Comparison of ENCODE assay signal across 8 cellular contexts in genomic region chr17:2401426-2402221, GRCh38. TPM values are rescaled to one million over a fixed set of nuclear protein-coding genes. Genes with fewer than 3 reads are reported as not detected.
A peak's percentile ranks its signal among the peaks of the same experiment; 100 is the strongest.
DNase-seq lines count a peak whose midpoint lies in the region; ATAC-seq and TF ChIP-seq lines count a peak whose summit lies in the region.

No MANE protein-coding gene starts in this region.

- peak; percentile 92 to 93 for TF ChIP-seq EP300 in tibial nerve (IDR thresholded peaks at IDR 0.05)

- H3K4me1 ChIP-seq in adrenal gland (replicated peaks in 1 of 2): peaks cover 37 to 61% of the 10 kb centered on the region in 2 donors
- peaks cover 14% of the 10 kb centered on the region for H3K4me1 ChIP-seq in parathyroid adenoma
- peaks cover 0 to 72% (median 49%) of the 10 kb centered on the region in 4 donors for H3K4me1 ChIP-seq in tibial nerve

- no peak overlapping the region for H3K9ac ChIP-seq in parathyroid adenoma

- H2AFZ ChIP-seq in parathyroid adenoma: peak overlapping the region; percentile 86

- H3K79me2 ChIP-seq in parathyroid adenoma: peaks cover 3% of the 10 kb centered on the region

- no peaks in the 10 kb centered on the region for H3K36me3 ChIP-seq in adrenal gland (replicated peaks in 1 of 2)
- H3K36me3 ChIP-seq in parathyroid adenoma (ENCODE audit: control insufficient read depth, insufficient read depth, low read length): no peaks in the 10 kb centered on the region
- no peaks in the 10 kb centered on the region for H3K36me3 ChIP-seq in tibial nerve

- peak overlapping the region; percentile 97 to 99 (median 98) for H3K27ac ChIP-seq in adrenal gland
- peak overlapping the region; percentile 96 for H3K27ac ChIP-seq in parathyroid adenoma
- H3K27ac ChIP-seq in tibial nerve: peak overlapping the region; percentile 96 to 99 (median 99)

- 0 to 1% (median 0%) methylated on average over 33 to 72 of the region's 72 CpGs for WGBS in adrenal gland, 4 donors
- 0% methylated on average over 46 to 55 of the region's 72 CpGs for WGBS in tibial nerve, 2 donors

- peak; percentile 50 for ATAC-seq in HG02763 (IDR thresholded peaks at IDR 0.05; ENCODE audit: unreplicated experiment)

- TF ChIP-seq CTCF in GM10266 (IDR thresholded peaks at IDR 0.05; ENCODE audit: control insufficient read depth, insufficient read depth, low read depth, missing control alignments): no peak
- no peak for TF ChIP-seq CTCF in adrenal gland (IDR thresholded peaks at IDR 0.05)
- no peak for TF ChIP-seq CTCF in parathyroid adenoma (IDR thresholded peaks at IDR 0.05)
- peak in 2 of 5 experiments; percentile 57 to 61 for TF ChIP-seq CTCF in tibial nerve (IDR thresholded peaks at IDR 0.05)

- H3K4me3 ChIP-seq in adrenal gland (peak overlapping the region in 3 of 4 donors; percentile 15 to 72 (median 34)), parathyroid adenoma (ENCODE audit: low read depth, low read length) (peak overlapping the region; percentile 94), tibial nerve (peak overlapping the region; percentile 82 to 91 (median 84))

- H3K9me3 ChIP-seq in adrenal gland (replicated peaks in 1 of 3) (no peaks in the 10 kb centered on the region), parathyroid adenoma (ENCODE audit: control insufficient read depth, low read length) (no peaks in the 10 kb centered on the region), tibial nerve (no peaks in the 10 kb centered on the region)

- intact Hi-C loops in adrenal gland (cut with DNase I): no loop called here
- intact Hi-C loops in cardiac septum (cut with DNase I): loop anchor here (1.0 to 2.0 kb wide), 2 partner anchors 8 to 309 kb away; partner anchors contain the start of gene CLUH

- TF ChIP-seq POLR2A in adrenal gland (IDR thresholded peaks at IDR 0.05) (peak in 1 of 2 donors; percentile 44), tibial nerve (IDR thresholded peaks at IDR 0.05) (peak in 1 of 2 donors; percentile 70)

- H3K27me3 ChIP-seq in adrenal gland: no peaks in the 10 kb centered on the region
- H3K27me3 ChIP-seq in parathyroid adenoma (ENCODE audit: control insufficient read depth, insufficient read depth, low read length): no peaks in the 10 kb centered on the region
- H3K27me3 ChIP-seq in tibial nerve: no peaks in the 10 kb centered on the region

- DNase-seq in GM10266 (ENCODE audit: extremely low spot score): peak; percentile 97
- peak; percentile 97 for DNase-seq in NCI-H1436 (lab: John Stamatoyannopoulos, UW)
- peak; percentile 99 for DNase-seq in T follicular helper cell (ENCODE audit: low read depth)
- peak; percentile 100 for DNase-seq in adrenal gland
- DNase-seq in cardiac septum (ENCODE audit: low spot score): peak; percentile 100
- DNase-seq in tibial nerve (ENCODE audit: low spot score in 2 of 2): peak; percentile 100

- H3K4me2 ChIP-seq in parathyroid adenoma (ENCODE audit: low read length): peak overlapping the region; percentile 74

RNA-seq across cellular contexts. Expression of gene MNT, which starts 0.8 kb away (rescaled TPM):
- total RNA-seq in adrenal gland (10 to 100 TPM in 7 of 8 donors, 1 to 10 TPM in 1; 9.4 to 43.9 (median 20.9) TPM), cardiac septum (12.9 TPM), tibial nerve (10 to 100 TPM; 12.6 to 32.8 (median 14.9) TPM)
- polyA plus RNA-seq in adrenal gland: 10 to 100 TPM in 1 of 3 donors, 1 to 10 TPM in 2; 4.9 to 30.6 (median 7.7) TPM

Comparison
In these comparisons a context has a peak if more than half of its experiments do, and no peak if none do; other contexts are left out.
1. Peak in every context shown above with its lines: DNase-seq, ATAC-seq, H3K4me3 ChIP-seq and H3K27ac ChIP-seq.
2. H3K4me3 ChIP-seq: peak in every context shown above with its lines; median percentile 94 in parathyroid adenoma; 84 in tibial nerve; 34 in adrenal gland.